Comparison of ENCODE assay signal across 1 cellular context in genomic region chr1:156804572-156805243, GRCh38.
TF ChIP-seq lines count a peak whose summit lies in the region.

No MANE protein-coding gene starts in this region.

TF ChIP-seq in HepG2, 621 proteins besides CTCF, POLR2A, EP300 and RAD21:
- TF ChIP-seq ZNF274 (CRISPR knock-in tag; IDR thresholded peaks at IDR 0.05) (no peak), NR2C2 (CRISPR knock-in tag; IDR thresholded peaks at IDR 0.05; ENCODE audit: borderline replicate concordance) (no peak), ZNF362 (CRISPR knock-in tag; IDR thresholded peaks at IDR 0.05; ENCODE audit: borderline replicate concordance) (no peak), ZNF550 (CRISPR knock-in tag; IDR thresholded peaks at IDR 0.05; ENCODE audit: borderline replicate concordance) (no peak), CAMTA2 (CRISPR knock-in tag; IDR thresholded peaks at IDR 0.05; ENCODE audit: borderline replicate concordance) (no peak), ZKSCAN1 (IDR thresholded peaks at IDR 0.05; ENCODE audit: low read length) (no peak), HIC2 (CRISPR knock-in tag; IDR thresholded peaks at IDR 0.05; ENCODE audit: low read depth) (no peak)
